In the genomic region with DNA sequence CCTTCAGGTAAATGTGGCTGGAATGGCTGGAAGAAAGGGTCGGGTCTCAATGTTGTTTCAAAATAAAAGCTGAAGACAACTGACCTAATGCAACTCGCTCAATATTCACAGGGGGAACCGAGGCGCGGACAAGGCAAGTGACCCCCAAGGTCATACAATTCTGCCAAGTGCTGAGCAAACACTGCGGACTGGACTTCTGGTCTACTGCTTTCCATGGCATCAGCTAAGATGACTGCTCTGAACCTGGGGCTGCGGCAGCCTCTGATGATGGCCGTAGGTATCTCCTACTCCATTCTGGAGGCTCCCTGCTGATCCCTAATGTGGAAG, we compare ENCODE assay signal across 22 cellular contexts. TPM values are rescaled to one million over a fixed set of nuclear protein-coding genes. Genes with fewer than 3 reads are reported as not detected.
DNase-seq lines count a peak whose midpoint lies in the region; ATAC-seq and TF ChIP-seq lines count a peak whose summit lies in the region.
"Had no signal": no experiment of that assay in that cellular context is flagged by ENCODE, and none has a peak within 500 bp of the region (broad histone marks: within the 10 kb centered on the region; RNA-seq: fewer than 3 reads in every experiment).

No MANE protein-coding gene starts in this region.

- H3K27ac Mint-ChIP-seq in progenitor cell of endocrine pancreas (peak overlapping the region; percentile 69), MCF 10A (ENCODE audit: low read depth, unreplicated experiment) (no peak overlapping the region)

- H3K27me3 Mint-ChIP-seq in progenitor cell of endocrine pancreas (no peaks in the 10 kb centered on the region), MCF 10A (ENCODE audit: insufficient read depth, unreplicated experiment) (no peaks in the 10 kb centered on the region)

- no TSS peak for BruUV-seq in MCF 10A (replicated peaks; lab: Mats Ljungman, UMichigan)

- ATAC-seq in stimulated activated naive CD8-positive, alpha-beta T cell treated with anti-CD3 and anti-CD28 coated beads, Interleukin-15, Interleukin-2, amounts not matched to agents 100 U/mL and 50 U/mL, for 24 hours: no peak
- ATAC-seq: Right ventricle myocardium inferior had no signal

- intact Hi-C loops in MCF 10A (cut with micrococcal nuclease): no loop called here

- H3K9me3 Mint-ChIP-seq in progenitor cell of endocrine pancreas (ENCODE audit: low read depth) (no peaks in the 10 kb centered on the region), MCF 10A (ENCODE audit: unreplicated experiment) (no peaks in the 10 kb centered on the region)

- H3K36me3 Mint-ChIP-seq in progenitor cell of endocrine pancreas (ENCODE audit: insufficient read depth) (peaks cover 7% of the 10 kb centered on the region), MCF 10A (ENCODE audit: insufficient read depth, unreplicated experiment) (peaks cover 10% of the 10 kb centered on the region)

- no peaks in the 10 kb centered on the region for H3K27me3 ChIP-seq in layer of hippocampus (ENCODE audit: control insufficient read depth, insufficient read depth, low read length)

- H3K4me3 Mint-ChIP-seq in progenitor cell of endocrine pancreas (ENCODE audit: low read depth) (no peak overlapping the region), MCF 10A (ENCODE audit: unreplicated experiment) (no peak overlapping the region)

- H3K27ac ChIP-seq in C4-2B (peak overlapping the region; percentile 24; the same call in 1 of the 2 replicates), angular gyrus (ENCODE audit: low read depth, low read length) (peak overlapping the region; percentile 93), layer of hippocampus (ENCODE audit: low read depth, low read length) (peak overlapping the region; percentile 63)
- H3K27ac ChIP-seq: HL-60 had no signal

- POLR2A ChIA-PET in MCF 10A (lab: Yijun Ruan, JAX): interaction anchor here (1.5 kb wide), 1 partner anchor 8 kb away, joined by 3 read pairs; no protein-coding TSS in a partner anchor

- DNase-seq in progenitor cell of endocrine pancreas (ENCODE audit: low spot score, unreplicated experiment) (no peak), hypothalamus (lab: John Stamatoyannopoulos, UW) (no peak), SKM-1 (lab: John Stamatoyannopoulos, UW; ENCODE audit: unreplicated experiment) (no peak), MCF 10A (ENCODE audit: unreplicated experiment) (no peak)
- no peak for DNase-seq in stimulated activated naive CD8-positive, alpha-beta T cell treated with anti-CD3 and anti-CD28 coated beads, Interleukin-15, Interleukin-2, amounts not matched to agents 100 U/mL and 50 U/mL, for 24 hours
- DNase-seq: AML-193, EL, GF-D8, KG1, NCI-H1105, NCI-H1694, NCI-H2171 treated with DMSO at 0.1 percent for 48 hours, NCI-H446, NCI-H526 treated with DMSO at 0.1 percent for 48 hours had no signal

- TF ChIP-seq CTCF in C4-2B (conservative IDR thresholded peaks at IDR 0.05): no peak
- TF ChIP-seq CTCF in progenitor cell of endocrine pancreas (IDR thresholded peaks at IDR 0.05; ENCODE audit: unreplicated experiment): no peak
- no peak for TF ChIP-seq CTCF in MCF 10A (IDR thresholded peaks at IDR 0.05; ENCODE audit: unreplicated experiment)

- H3K4me1 Mint-ChIP-seq in progenitor cell of endocrine pancreas (ENCODE audit: low read depth) (no peaks in the 10 kb centered on the region), MCF 10A (ENCODE audit: insufficient read depth, unreplicated experiment) (peaks cover 8% of the 10 kb centered on the region)

- CTCF ChIA-PET in MCF 10A (lab: Yijun Ruan, JAX): interaction anchor here (1.2 to 1.5 kb wide), 2 partner anchors 29 to 60 kb away, joined by 3 read pairs; no protein-coding TSS in a partner anchor

RNA-seq across cellular contexts. Expression of gene CA4, which starts 21.9 kb away (rescaled TPM):
- total RNA-seq in progenitor cell of endocrine pancreas (8.2 and 9.3 TPM in 2 replicates), MCF 10A (2022) (not detected in 2 replicates)
- total RNA-seq: A172, HT-29, SK-MEL-5 had no signal

Comparison
In these comparisons a context has a peak if more than half of its experiments do, and no peak if none do; other contexts are left out.
1. H3K27ac ChIP-seq: peak in every context shown above with its lines; median percentile 93 in angular gyrus; 63 in layer of hippocampus; 24 in C4-2B.